17 cellular contexts compared by ENCODE assay signal in genomic region chr4:77917601-77918000, GRCh38. TPM values are rescaled to one million over a fixed set of nuclear protein-coding genes. Genes with fewer than 3 reads are reported as not detected.
DNase-seq lines count a peak whose midpoint lies in the region; ATAC-seq, FAIRE-seq and TF ChIP-seq lines count a peak whose summit lies in the region.
"Had no signal": no experiment of that assay in that cellular context is flagged by ENCODE, and none has a peak within 500 bp of the region (broad histone marks: within the 10 kb centered on the region; RNA-seq: fewer than 3 reads in every experiment).

No MANE protein-coding gene starts in this region.

- no peak overlapping the region for H3K9ac ChIP-seq in GM12878 (ENCODE audit: control insufficient read depth, insufficient read depth, low read length)
- H3K9ac ChIP-seq: SK-N-SH had no signal

- no peak overlapping the region for H3K27ac Mint-ChIP-seq in stimulated activated effector memory CD8-positive, alpha-beta T cell treated with anti-CD3 and anti-CD28 coated beads, Interleukin-12 subunit alpha, Interleukin-12 subunit beta, amount 100 ng/mL, for 72 hours
- H3K27ac Mint-ChIP-seq: T-helper 2 cell treated with Interferon-gamma antibody and Interleukin-4, amounts not matched to agents 5 μg/mL and 100 μg/mL, for 36 hours had no signal

- H3K4me2 ChIP-seq in GM12878 (ENCODE audit: control insufficient read depth, insufficient read depth) = no peak overlapping the region
- H3K4me2 ChIP-seq: SK-N-SH had no signal

- no peak for TF ChIP-seq RAD21 in GM12878 (IDR thresholded peaks at IDR 0.05; ENCODE audit: insufficient read depth, low read depth, low read length)

- TF ChIP-seq POLR2A in GM12878 (IDR thresholded peaks at IDR 0.05; ENCODE audit: low read depth, low read length) = no peak

- RAD21 ChIA-PET in GM12878 (lab: Charles Lee; ENCODE audit: unreplicated experiment) = no interaction called here

- no peak for FAIRE-seq in GM12878 (lab: Jason Lieb, UNC)

- H3K36me3 Mint-ChIP-seq in stimulated activated effector memory CD8-positive, alpha-beta T cell treated with anti-CD3 and anti-CD28 coated beads, Interleukin-12 subunit alpha, Interleukin-12 subunit beta, amount 100 ng/mL, for 72 hours = peaks cover 7% of the 10 kb centered on the region

- no peak overlapping the region for H3K4me3 Mint-ChIP-seq in stimulated activated effector memory CD8-positive, alpha-beta T cell treated with anti-CD3 and anti-CD28 coated beads, Interleukin-12 subunit alpha, Interleukin-12 subunit beta, amount 100 ng/mL, for 72 hours
- H3K4me3 Mint-ChIP-seq: CD4-positive, CD25-positive, alpha-beta regulatory T cell; T-cell; T-helper 2 cell treated with Interferon-gamma antibody and Interleukin-4, amounts not matched to agents 5 μg/mL and 100 μg/mL, for 36 hours had no signal

- intact Hi-C loops in GM12878 (cut with micrococcal nuclease; ENCODE audit: unreplicated experiment) = no loop called here

- no peaks in the 10 kb centered on the region; the same call in 2 of the 3 replicates for H3K9me3 ChIP-seq in GM12878 (replicated peaks; ENCODE audit: control insufficient read depth, insufficient read depth, low read length)
- H3K9me3 ChIP-seq: Caco-2, SK-N-SH had no signal

- no peaks in the 10 kb centered on the region for H3K9me3 Mint-ChIP-seq in stimulated activated effector memory CD8-positive, alpha-beta T cell treated with anti-CD3 and anti-CD28 coated beads, Interleukin-12 subunit alpha, Interleukin-12 subunit beta, amount 100 ng/mL, for 72 hours
- H3K9me3 Mint-ChIP-seq: T-cell; T-helper 2 cell treated with Interferon-gamma antibody and Interleukin-4, amounts not matched to agents 5 μg/mL and 100 μg/mL, for 36 hours had no signal

- WGBS in GM12878 (ENCODE audit: insufficient coverage, insufficient replicate concordance, low lambda C conversion rate, missing lambda C conversion rate) = 80% methylated on average over 5 of the region's 5 CpGs

- H2AFZ ChIP-seq in GM12878 (ENCODE audit: control insufficient read depth, low read depth, low read length) = no peak overlapping the region

- SMC1A ChIA-PET in GM12878 (lab: Charles Lee; ENCODE audit: uncharacterized antibody, unreplicated experiment) = interaction anchor here (1.0 to 1.5 kb wide), 3 partner anchors 9 to 36 kb away, joined by 3 to 5 read pairs (median 4); no protein-coding TSS in a partner anchor

- DNase-seq in DMS153 (lab: John Stamatoyannopoulos, UW) (peak; percentile 66), NCI-H774 (lab: John Stamatoyannopoulos, UW) (peak; percentile 43), GM12878 (ENCODE audit: low read depth, low spot score) (no peak), LoVo (ENCODE audit: low spot score) (no peak)
- no peak for DNase-seq in stimulated activated effector memory CD8-positive, alpha-beta T cell treated with anti-CD3 and anti-CD28 coated beads, Interleukin-12 subunit alpha, Interleukin-12 subunit beta, amount 100 ng/mL, for 72 hours (ENCODE audit: low spot score in 2 of 2)
- DNase-seq: Caco-2; CD4-positive, CD25-positive, alpha-beta regulatory T cell; DMS 273 treated with DMSO at 0.1 percent for 48 hours; GDM1; NCI-H2081 treated with DMSO at 0.1 percent for 48 hours; SIG-M5; SK-N-SH; T-cell had no signal

- POLR2A ChIA-PET in GM12878 (lab: Charles Lee) = no interaction called here

- no peak overlapping the region for H3K4me3 ChIP-seq in GM12878

- in situ Hi-C loops in GM12878 (cut with MboI) = no loop called here

- no peaks in the 10 kb centered on the region for H3K4me1 ChIP-seq in GM12878 (ENCODE audit: control insufficient read depth, insufficient read depth, low read length)

- no peaks in the 10 kb centered on the region for H3K79me2 ChIP-seq in GM12878 (ENCODE audit: control insufficient read depth, insufficient read depth, low read length)

- TF ChIP-seq CTCF in GM12878 (IDR thresholded peaks at IDR 0.05 in 2 of 3, conservative IDR thresholded peaks at IDR 0.05 in 1 of 3; ENCODE audit: control insufficient read depth in 2 of 3, extremely low read depth in 1 of 3, insufficient read depth in 1 of 3, low read depth in 3 of 3, low read length in 3 of 3) = no peak

- H4K20me1 ChIP-seq in GM12878 (ENCODE audit: control insufficient read depth, insufficient read depth) = no peaks in the 10 kb centered on the region

- H3K27me3 ChIP-seq in GM12878 (replicated peaks in 1 of 2; ENCODE audit: control insufficient read depth in 2 of 2, insufficient read depth in 2 of 2, low read length in 1 of 2) = no peaks in the 10 kb centered on the region

- CTCF ChIA-PET in GM12878 (lab: Yijun Ruan, JAX) = interaction anchor here (0.9 kb wide), 1 partner anchor 1035 kb away, joined by 4 read pairs; no protein-coding TSS in a partner anchor

- H3K4me1 Mint-ChIP-seq in stimulated activated effector memory CD8-positive, alpha-beta T cell treated with anti-CD3 and anti-CD28 coated beads, Interleukin-12 subunit alpha, Interleukin-12 subunit beta, amount 100 ng/mL, for 72 hours = no peaks in the 10 kb centered on the region

- BruUV-seq in GM12878 (replicated peaks; lab: Mats Ljungman, UMichigan) = no TSS peak

- H3K36me3 ChIP-seq in GM12878 (ENCODE audit: control insufficient read depth in 2 of 2, insufficient read depth in 2 of 2, low read length in 1 of 2) = peaks cover 0 to 6% of the 10 kb centered on the region in 2 experiments; a peak in 2 of 4 replicates

- H3K27ac ChIP-seq in GM12878 (ENCODE audit: control insufficient read depth, insufficient read depth) = no peak overlapping the region

- no peak for TF ChIP-seq EP300 in GM12878 (IDR thresholded peaks at IDR 0.05; ENCODE audit: borderline replicate concordance in 1 of 2, control insufficient read depth in 1 of 2, low read depth in 2 of 2, low read length in 2 of 2)

- ATAC-seq in GM21447 (IDR thresholded peaks at IDR 0.05; ENCODE audit: unreplicated experiment) (peak; percentile 70), GM12878 (no peak), HG02981 (IDR thresholded peaks at IDR 0.05; ENCODE audit: unreplicated experiment) (no peak)
- no peak for ATAC-seq in stimulated activated effector memory CD8-positive, alpha-beta T cell treated with anti-CD3 and anti-CD28 coated beads, Interleukin-12 subunit alpha, Interleukin-12 subunit beta, amount 100 ng/mL, for 72 hours
- ATAC-seq: Panc1, T-cell had no signal

TF ChIP-seq in GM12878, 131 proteins besides CTCF, POLR2A, EP300 and RAD21:
- TF ChIP-seq NFXL1 (IDR thresholded peaks at IDR 0.05; ENCODE audit: borderline replicate concordance) (no peak), RUNX3 (IDR thresholded peaks at IDR 0.05; ENCODE audit: low read length) (0 out of 2 replicates have a peak, but pooled peaks have one; percentile 21), ZNF217 (IDR thresholded peaks at IDR 0.05) (no peak), SRF (IDR thresholded peaks at IDR 0.05; ENCODE audit: low read depth in 2 of 2, low read length in 2 of 2) (no peak)
- TF ChIP-seq, protein P1, sequence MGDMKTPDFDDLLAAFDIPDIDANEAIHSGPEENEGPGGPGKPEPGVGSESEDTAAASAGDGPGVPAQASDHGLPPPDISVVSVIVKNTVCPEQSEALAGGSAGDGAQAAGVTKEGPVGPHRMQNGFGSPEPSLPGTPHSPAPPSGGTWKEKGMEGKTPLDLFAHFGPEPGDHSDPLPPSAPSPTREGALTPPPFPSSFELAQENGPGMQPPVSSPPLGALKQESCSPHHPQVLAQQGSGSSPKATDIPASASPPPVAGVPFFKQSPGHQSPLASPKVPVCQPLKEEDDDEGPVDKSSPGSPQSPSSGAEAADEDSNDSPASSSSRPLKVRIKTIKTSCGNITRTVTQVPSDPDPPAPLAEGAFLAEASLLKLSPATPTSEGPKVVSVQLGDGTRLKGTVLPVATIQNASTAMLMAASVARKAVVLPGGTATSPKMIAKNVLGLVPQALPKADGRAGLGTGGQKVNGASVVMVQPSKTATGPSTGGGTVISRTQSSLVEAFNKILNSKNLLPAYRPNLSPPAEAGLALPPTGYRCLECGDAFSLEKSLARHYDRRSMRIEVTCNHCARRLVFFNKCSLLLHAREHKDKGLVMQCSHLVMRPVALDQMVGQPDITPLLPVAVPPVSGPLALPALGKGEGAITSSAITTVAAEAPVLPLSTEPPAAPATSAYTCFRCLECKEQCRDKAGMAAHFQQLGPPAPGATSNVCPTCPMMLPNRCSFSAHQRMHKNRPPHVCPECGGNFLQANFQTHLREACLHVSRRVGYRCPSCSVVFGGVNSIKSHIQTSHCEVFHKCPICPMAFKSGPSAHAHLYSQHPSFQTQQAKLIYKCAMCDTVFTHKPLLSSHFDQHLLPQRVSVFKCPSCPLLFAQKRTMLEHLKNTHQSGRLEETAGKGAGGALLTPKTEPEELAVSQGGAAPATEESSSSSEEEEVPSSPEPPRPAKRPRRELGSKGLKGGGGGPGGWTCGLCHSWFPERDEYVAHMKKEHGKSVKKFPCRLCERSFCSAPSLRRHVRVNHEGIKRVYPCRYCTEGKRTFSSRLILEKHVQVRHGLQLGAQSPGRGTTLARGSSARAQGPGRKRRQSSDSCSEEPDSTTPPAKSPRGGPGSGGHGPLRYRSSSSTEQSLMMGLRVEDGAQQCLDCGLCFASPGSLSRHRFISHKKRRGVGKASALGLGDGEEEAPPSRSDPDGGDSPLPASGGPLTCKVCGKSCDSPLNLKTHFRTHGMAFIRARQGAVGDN (IDR thresholded peaks at IDR 0.05) = no peak

RNA-seq across cellular contexts. Expression of gene MRPL1, which starts 55.0 kb away (rescaled TPM):
- 24.7 and 27.0 TPM in 2 replicates for total RNA-seq in GM12878 (2013; cell fraction: nucleolus; rRNA removed)
- 24.6 and 25.4 TPM in 2 replicates for total RNA-seq in GM12878 (2014; rRNA removed)
- 28.6 and 30.1 TPM in 2 replicates for total RNA-seq in GM12878 (2014; rRNA removed; fragmentation: Illumina TruSeq; extraction: Trizol)
- total RNA-seq in GM12878 (2021) = 20.2 and 22.0 TPM in 2 replicates
- polyA plus RNA-seq in GM12878 (2011; ENCODE audit: low read depth) = 11.1 TPM
- polyA plus RNA-seq in GM12878 (2011; rRNA removed) = 32.8 and 45.2 TPM in 2 replicates
- 6.0 and 7.0 TPM in 2 replicates for polyA plus RNA-seq in GM12878 (2011; cell fraction: cytosol; rRNA removed)
- polyA plus RNA-seq in GM12878 (2011; cell fraction: nucleus; rRNA removed) = 8.8 and 10.6 TPM in 2 replicates
- 24.8 and 27.4 TPM in 2 replicates for polyA plus RNA-seq in GM12878 (2012)
- polyA plus RNA-seq in GM12878 (2014; fragmentation: Illumina TruSeq; extraction: Trizol) = 25.9 and 41.1 TPM in 2 replicates
- polyA plus RNA-seq in GM12878 (2014; fragmentation: Nextera tagmentation; extraction: Ambion mirVana) = 10 to 100 TPM; 26.3 to 35.7 TPM
- polyA plus RNA-seq in GM12878 (2014; rRNA removed) = 16.2 and 22.8 TPM in 2 replicates
- polyA plus RNA-seq in GM12878 (2016; fragmentation: Nextera tagmentation; extraction: Ambion mirVana) = 10 to 100 TPM; 33.9 to 34.9 TPM
- polyA minus RNA-seq in GM12878 (2011; rRNA and poly(A)+ RNA removed) = 6.4 and 8.2 TPM in 2 replicates
- polyA minus RNA-seq in GM12878 (2011; cell fraction: cytosol; rRNA and poly(A)+ RNA removed) = 2.8 and 3.4 TPM in 2 replicates
- polyA minus RNA-seq in GM12878 (2011; cell fraction: nucleus; rRNA and poly(A)+ RNA removed) = 8.8 and 10.3 TPM in 2 replicates

Comparison
In these comparisons a context has a peak if more than half of its experiments do, and no peak if none do; other contexts are left out.
1. DNase-seq: peak in DMS153 (single experiment) and NCI-H774 (single experiment); none in GM12878 (single experiment), stimulated activated effector memory CD8-positive, alpha-beta T cell treated with anti-CD3 and anti-CD28 coated beads, Interleukin-12 subunit alpha, Interleukin-12 subunit beta, amount 100 ng/mL, for 72 hours (0 of 2) and LoVo (single experiment).